21 cellular contexts compared by ENCODE assay signal in genomic region chr12:205026-205425, GRCh38. TPM values are rescaled to one million over a fixed set of nuclear protein-coding genes. Genes with fewer than 3 reads are reported as not detected.
"Had no signal": no experiment of that assay in that cellular context is flagged by ENCODE, and none has a peak within 500 bp of the region (broad histone marks: within the 10 kb centered on the region; RNA-seq: fewer than 3 reads in every experiment).

No MANE protein-coding gene starts in this region.

- DNase-seq: effector CD8-positive, alpha-beta T cell; foreskin melanocyte; head of caudate nucleus; left colon; mammary epithelial cell; mucosa of descending colon; stimulated activated CD4-positive, alpha-beta T cell treated with anti-CD3 and anti-CD28 coated beads, Interleukin-15, amount 100 ng/mL, for 24 hours; stimulated activated CD4-positive, alpha-beta T cell treated with anti-CD3 and anti-CD28 coated beads, Interleukin-1b, Interleukin-23, amount 100 ng/mL, for 48 hours; stimulated activated CD4-positive, alpha-beta T cell treated with anti-CD3 and anti-CD28 coated beads, Interleukin-4, amount 100 ng/mL, for 24 hours had no signal

- H3K27ac Mint-ChIP-seq: naive thymus-derived CD8-positive, alpha-beta T cell; stimulated activated memory B cell treated with anti-CD40 and anti-IgM and Interleukin-4, amounts not matched to agents 10 μg/mL and 1 μg/mL and 100 μg/mL, for 72 hours; stimulated activated naive CD8-positive, alpha-beta T cell treated with anti-CD3 and anti-CD28 coated beads, Interleukin-15, Interleukin-2, amounts not matched to agents 100 ng/mL and 50 ng/mL, for 24 hours had no signal

- H3K4me2 ChIP-seq: hepatocyte had no signal

- H3K27ac ChIP-seq: coronary artery, hepatocyte, spleen, tibial nerve had no signal

- ATAC-seq: left colon; mucosa of descending colon; naive thymus-derived CD8-positive, alpha-beta T cell; sciatic nerve; stimulated activated memory B cell treated with anti-CD40 and anti-IgM and Interleukin-4, amounts not matched to agents 10 μg/mL and 1 μg/mL and 100 μg/mL, for 72 hours had no signal

- H3K36me3 Mint-ChIP-seq: naive thymus-derived CD8-positive, alpha-beta T cell; stimulated activated memory B cell treated with anti-CD40 and anti-IgM and Interleukin-4, amounts not matched to agents 10 μg/mL and 1 μg/mL and 100 μg/mL, for 72 hours had no signal

- H2AFZ ChIP-seq: hepatocyte had no signal

- H3K4me1 Mint-ChIP-seq: stimulated activated memory B cell treated with anti-CD40 and anti-IgM and Interleukin-4, amounts not matched to agents 10 μg/mL and 1 μg/mL and 100 μg/mL, for 72 hours had no signal

- H3K9me3 ChIP-seq: mucosa of descending colon, spleen, tibial nerve had no signal

- H3K9me3 Mint-ChIP-seq: naive thymus-derived CD8-positive, alpha-beta T cell; stimulated activated naive CD8-positive, alpha-beta T cell treated with anti-CD3 and anti-CD28 coated beads, Interleukin-15, Interleukin-2, amounts not matched to agents 100 ng/mL and 50 ng/mL, for 24 hours had no signal

- H3K4me3 ChIP-seq: coronary artery, hepatocyte, mucosa of descending colon, spleen, tibial nerve had no signal

- H3K4me3 Mint-ChIP-seq: naive thymus-derived CD8-positive, alpha-beta T cell; stimulated activated memory B cell treated with anti-CD40 and anti-IgM and Interleukin-4, amounts not matched to agents 10 μg/mL and 1 μg/mL and 100 μg/mL, for 72 hours; stimulated activated naive CD8-positive, alpha-beta T cell treated with anti-CD3 and anti-CD28 coated beads, Interleukin-15, Interleukin-2, amounts not matched to agents 100 ng/mL and 50 ng/mL, for 24 hours had no signal

- H3K79me2 ChIP-seq: hepatocyte had no signal

- H3K36me3 ChIP-seq: spleen, tibial nerve had no signal

RNA-seq across cellular contexts. Expression of gene SLC6A12, which starts 8.9 kb away (rescaled TPM):
- total RNA-seq: kidney epithelial cell, pulmonary artery endothelial cell, skeletal muscle tissue had no signal
- polyA plus RNA-seq: mammary epithelial cell; naive thymus-derived CD8-positive, alpha-beta T cell had no signal

RNA-seq across cellular contexts. Expression of gene SLC6A13, which starts 57.6 kb away (rescaled TPM):
- total RNA-seq: kidney epithelial cell, left colon, mesenteric fat pad, mucosa of descending colon, pulmonary artery endothelial cell had no signal
- polyA plus RNA-seq: mammary epithelial cell had no signal
